In genomic region chr3:175073209-175073905, GRCh38 we compare ENCODE assay signal across 20 cellular contexts.
DNase-seq lines count a peak whose midpoint lies in the region; ATAC-seq and TF ChIP-seq lines count a peak whose summit lies in the region.
"Had no signal": no experiment of that assay in that cellular context is flagged by ENCODE, and none has a peak within 500 bp of the region (broad histone marks: within the 10 kb centered on the region; RNA-seq: fewer than 3 reads in every experiment).

No MANE protein-coding gene starts in this region.

- H3F3A ChIP-seq in SK-N-SH (replicated peaks; ENCODE audit: insufficient read depth): no peaks in the 10 kb centered on the region

- intact Hi-C loops in sciatic nerve (cut with DNase I): no loop called here

- H3K27ac ChIP-seq in SK-N-SH (ENCODE audit: low read depth in 2 of 2, low read length in 1 of 2) (no peak overlapping the region), osteoblast (ENCODE audit: low read depth, low read length) (no peak overlapping the region)
- H3K27ac ChIP-seq: dorsolateral prefrontal cortex, spleen, thoracic aorta had no signal

- no peaks in the 10 kb centered on the region for H3K4me1 ChIP-seq in SK-N-SH (ENCODE audit: control insufficient read depth in 1 of 2, insufficient read depth in 2 of 2, low read depth in 1 of 2, low read length in 1 of 2)
- peaks cover 2% of the 10 kb centered on the region for H3K4me1 ChIP-seq in osteoblast (ENCODE audit: insufficient read depth, low read length)
- H3K4me1 ChIP-seq: spleen had no signal

- TF ChIP-seq CTCF in SK-N-SH (IDR thresholded peaks at IDR 0.05): no peak
- no peak for TF ChIP-seq CTCF in epithelial cell of esophagus (IDR thresholded peaks at IDR 0.05; ENCODE audit: insufficient read depth, low read depth, low read length, missing control alignments)
- no peak for TF ChIP-seq CTCF in osteoblast (IDR thresholded peaks at IDR 0.05; ENCODE audit: extremely low read depth, low read depth, low read length)

- DNase-seq in SK-N-SH: no peak
- DNase-seq in NCI-H1105 treated with DMSO at 0.1 percent for 48 hours (lab: John Stamatoyannopoulos, UW): peak; percentile 67
- peak; percentile 59 for DNase-seq in epithelial cell of esophagus (ENCODE audit: low read depth)
- no peak for DNase-seq in osteoblast (ENCODE audit: insufficient read length, low spot score, missing footprints)
- DNase-seq in amygdala (lab: John Stamatoyannopoulos, UW): no peak
- no peak for DNase-seq in sciatic nerve (ENCODE audit: low spot score)
- DNase-seq: activated CD4-positive, alpha-beta T cell treated with anti-CD3 and anti-CD28 coated beads for 4 hours; activated naive CD4-positive, alpha-beta T cell; activated T-cell treated with anti-CD3 and anti-CD28 coated beads, Interleukin-2, amount 50 U/mL, for 4 hours; CD4-positive, alpha-beta memory T cell; central memory CD4-positive, alpha-beta T cell; dorsolateral prefrontal cortex; mammary epithelial cell; NCI-H226; spleen; stimulated activated CD4-positive, alpha-beta T cell treated with anti-CD3 and anti-CD28 coated beads, Interleukin-4, amount 100 ng/mL, for 24 hours; stimulated activated naive CD4-positive, alpha-beta T cell treated with Interleukin-2 at 50 U/mL for 16 hours had no signal

- H4K20me1 ChIP-seq in SK-N-SH (ENCODE audit: insufficient read depth) (no peaks in the 10 kb centered on the region), osteoblast (ENCODE audit: insufficient read depth, low read length) (no peaks in the 10 kb centered on the region)

- H3K4me2 ChIP-seq in SK-N-SH (no peak overlapping the region), osteoblast (ENCODE audit: insufficient read depth, low read length) (no peak overlapping the region)

- H3K79me2 ChIP-seq in SK-N-SH (ENCODE audit: insufficient read depth): no peaks in the 10 kb centered on the region
- no peaks in the 10 kb centered on the region for H3K79me2 ChIP-seq in osteoblast (ENCODE audit: insufficient read depth, low read length)

- CTCF ChIA-PET in SK-N-SH (lab: Yijun Ruan, JAX): interaction anchor here (1.4 kb wide), 1 partner anchor 11 kb away, joined by 4 read pairs; no protein-coding TSS in a partner anchor

- H3K27me3 ChIP-seq in SK-N-SH (ENCODE audit: insufficient read depth) (no peaks in the 10 kb centered on the region), osteoblast (ENCODE audit: insufficient read depth, low read length) (no peaks in the 10 kb centered on the region)
- H3K27me3 ChIP-seq: dorsolateral prefrontal cortex, spleen had no signal

- TF ChIP-seq EP300 in SK-N-SH (IDR thresholded peaks at IDR 0.05; ENCODE audit: borderline replicate concordance in 1 of 2, low read depth in 1 of 2, low read length in 1 of 2): no peak

- H3K9ac ChIP-seq in SK-N-SH: no peak overlapping the region

- H3K4me3 ChIP-seq in SK-N-SH (ENCODE audit: low read depth in 2 of 2, low read length in 1 of 2): no peak overlapping the region
- no peak overlapping the region for H3K4me3 ChIP-seq in epithelial cell of esophagus (ENCODE audit: low read length)
- H3K4me3 ChIP-seq in osteoblast (ENCODE audit: insufficient read depth, low read length): no peak overlapping the region
- H3K4me3 ChIP-seq: spleen, thoracic aorta had no signal

- POLR2A ChIA-PET in SK-N-SH (lab: Yijun Ruan, JAX): no interaction called here

- 71% methylated on average over 6 of the region's 6 CpGs for WGBS in SK-N-SH (ENCODE audit: low lambda C conversion rate)

- H3K36me3 ChIP-seq in SK-N-SH (replicated peaks in 1 of 2; ENCODE audit: control insufficient read depth in 1 of 2, insufficient read depth in 2 of 2, low read length in 1 of 2): no peaks in the 10 kb centered on the region
- H3K36me3 ChIP-seq in osteoblast (ENCODE audit: insufficient read depth, low read length): no peaks in the 10 kb centered on the region
- H3K36me3 ChIP-seq: spleen, thoracic aorta had no signal

- H2AFZ ChIP-seq in SK-N-SH (ENCODE audit: low read depth): no peak overlapping the region; the same call in 1 of the 2 replicates
- H2AFZ ChIP-seq in osteoblast (ENCODE audit: low read length): peak overlapping the region; percentile 56

- H3K9me3 ChIP-seq in SK-N-SH (no peaks in the 10 kb centered on the region), osteoblast (ENCODE audit: low read depth, low read length) (no peaks in the 10 kb centered on the region)
- H3K9me3 ChIP-seq: thoracic aorta had no signal

- H3K9me2 ChIP-seq in SK-N-SH: no peaks in the 10 kb centered on the region

- no peak for TF ChIP-seq RAD21 in SK-N-SH (IDR thresholded peaks at IDR 0.05; ENCODE audit: low read length)

- peak; percentile 44; the same call in 1 of the 3 replicates for ATAC-seq in SK-N-SH treated with all-trans-retinoic acid at 6 μM for 48 hours
- ATAC-seq in HG03571 (IDR thresholded peaks at IDR 0.05; ENCODE audit: unreplicated experiment): no peak
- no peak for ATAC-seq in sciatic nerve
- ATAC-seq: activated T-cell treated with anti-CD3 and anti-CD28 coated beads, Interleukin-2, amount 50 U/mL, for 4 hours had no signal

TF ChIP-seq in SK-N-SH treated with all-trans-retinoic acid at 6 μM for 48 hours, 23 proteins besides CTCF, POLR2A, EP300 and RAD21:
- no peak for TF ChIP-seq OSR1 (CRISPR knock-in tag; IDR thresholded peaks at IDR 0.05)
- TF ChIP-seq ZNF565 (CRISPR knock-in tag; conservative IDR thresholded peaks at IDR 0.05; ENCODE audit: low read depth): no peak

TF ChIP-seq in SK-N-SH, 30 proteins besides CTCF, POLR2A, EP300 and RAD21:
- TF ChIP-seq POLR2AphosphoS5 (IDR thresholded peaks at IDR 0.05; ENCODE audit: low read depth, low read length): no peak
- no peak for TF ChIP-seq PBX3 (IDR thresholded peaks at IDR 0.05)
- no peak for TF ChIP-seq SMC3 (IDR thresholded peaks at IDR 0.05; ENCODE audit: low read depth, low read length)

Comparison
In these comparisons a context has a peak if more than half of its experiments do, and no peak if none do; other contexts are left out.
1. DNase-seq: peak in NCI-H1105 treated with DMSO at 0.1 percent for 48 hours (single experiment) and epithelial cell of esophagus (single experiment); none in SK-N-SH (single experiment), osteoblast (single experiment), amygdala (0 of 56) and sciatic nerve (single experiment).